ENCODE assay signal across 14 cellular contexts in the genomic region with DNA sequence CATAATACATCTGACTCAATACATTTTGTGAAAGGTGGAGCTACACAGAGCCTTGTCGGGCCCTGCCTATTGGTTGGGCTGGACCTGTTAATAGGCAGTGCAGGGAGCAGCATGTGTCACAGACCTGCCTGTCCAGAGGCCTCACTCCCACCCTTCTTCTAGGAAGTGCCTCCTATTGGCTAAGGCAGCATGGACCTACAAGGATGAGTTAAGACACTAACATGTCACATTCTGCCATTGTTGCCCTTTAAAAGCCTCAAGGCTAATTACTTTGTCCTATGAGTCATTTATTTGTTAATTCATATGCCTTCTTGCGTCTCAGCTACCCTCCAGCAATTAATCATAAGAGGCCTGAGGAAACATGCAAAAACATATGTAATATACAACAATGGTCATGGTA. TPM values are rescaled to one million over a fixed set of nuclear protein-coding genes. Genes with fewer than 3 reads are reported as not detected.
A peak's percentile ranks its signal among the peaks of the same experiment; 100 is the strongest.
DNase-seq lines count a peak whose midpoint lies in the region; ATAC-seq and TF ChIP-seq lines count a peak whose summit lies in the region.
"Had no signal": no experiment of that assay in that cellular context is flagged by ENCODE, and none has a peak within 500 bp of the region (broad histone marks: within the 10 kb centered on the region; RNA-seq: fewer than 3 reads in every experiment).

No MANE protein-coding gene starts in this region.

- H3K4me1 Mint-ChIP-seq in stimulated activated naive CD8-positive, alpha-beta T cell treated with anti-CD3 and anti-CD28 coated beads, Interleukin-15, amount 100 ng/mL, for 72 hours: peaks cover 32% of the 10 kb centered on the region
- H3K4me1 Mint-ChIP-seq in activated T-helper 2 cell treated with anti-CD3 and anti-CD28 coated beads, Interferon-gamma antibody, Interleukin-2, Interleukin-4, amounts not matched to agents 10 μg/mL and 5 μg/mL and 100 μg/mL, durations not matched to agents 14 hours and 24 hours and 36 hours (ENCODE audit: low read depth): peaks cover 51% of the 10 kb centered on the region

- no peak overlapping the region for H3K27ac Mint-ChIP-seq in stimulated activated naive CD8-positive, alpha-beta T cell treated with anti-CD3 and anti-CD28 coated beads, Interleukin-15, amount 100 ng/mL, for 72 hours
- H3K27ac Mint-ChIP-seq in activated T-helper 2 cell treated with anti-CD3 and anti-CD28 coated beads, Interferon-gamma antibody, Interleukin-2, Interleukin-4, amounts not matched to agents 10 μg/mL and 5 μg/mL and 100 μg/mL, durations not matched to agents 14 hours and 24 hours and 36 hours: no peak overlapping the region

- H3K36me3 ChIP-seq in PC-9 (ENCODE audit: low read depth) (peaks cover 78% of the 10 kb centered on the region), fibroblast of lung (ENCODE audit: control insufficient read depth, insufficient read depth, low read length) (no peaks in the 10 kb centered on the region), upper lobe of right lung (peaks cover 49% of the 10 kb centered on the region)

- no peak overlapping the region for H3K9ac ChIP-seq in fibroblast of lung (ENCODE audit: insufficient read depth, low read length)
- H3K9ac ChIP-seq: BLaER1 treated with 17β-estradiol and CSF1 and Interleukin-3, amounts not matched to agents 10 nM and 100 nM had no signal

- TF ChIP-seq CTCF in PC-9 (conservative IDR thresholded peaks at IDR 0.05): no peak
- no peak for TF ChIP-seq CTCF in fibroblast of lung (conservative IDR thresholded peaks at IDR 0.05 in 1 of 2, IDR thresholded peaks at IDR 0.05 in 1 of 2; ENCODE audit: low read depth in 1 of 2, low read length in 2 of 2)
- TF ChIP-seq CTCF in upper lobe of right lung (IDR thresholded peaks at IDR 0.05): no peak

- H3K4me3 ChIP-seq in PC-9 (no peak overlapping the region), fibroblast of lung (replicated peaks in 1 of 4; ENCODE audit: control extremely low read depth in 1 of 4, insufficient read depth in 1 of 4, low read depth in 3 of 4, low read length in 4 of 4) (no peak overlapping the region), upper lobe of right lung (no peak overlapping the region)
- H3K4me3 ChIP-seq: BLaER1 treated with 17β-estradiol and CSF1 and Interleukin-3, amounts not matched to agents 10 nM and 100 nM had no signal

- peak; percentile 48 for ATAC-seq in stimulated activated naive CD8-positive, alpha-beta T cell treated with anti-CD3 and anti-CD28 coated beads, Interleukin-15, Interleukin-2, amounts not matched to agents 100 U/mL and 50 U/mL, for 24 hours
- no peak for ATAC-seq in stimulated activated naive CD8-positive, alpha-beta T cell treated with anti-CD3 and anti-CD28 coated beads, Interleukin-15, amount 100 ng/mL, for 72 hours
- peak; percentile 44 for ATAC-seq in upper lobe of right lung
- no peak for ATAC-seq in GM21360 (IDR thresholded peaks at IDR 0.05; ENCODE audit: unreplicated experiment)

- H3K79me2 ChIP-seq in PC-9 (ENCODE audit: low read depth) (peaks cover 39% of the 10 kb centered on the region), fibroblast of lung (ENCODE audit: control insufficient read depth, insufficient read depth, low read length) (no peaks in the 10 kb centered on the region)

- H3K4me2 ChIP-seq in PC-9 (peak overlapping the region; percentile 50), fibroblast of lung (ENCODE audit: extremely low read depth, insufficient read depth, low read length) (no peak overlapping the region)

- intact Hi-C loops in PC-9 (cut with micrococcal nuclease; ENCODE audit: unreplicated experiment): loop anchor here (2.0 kb wide), 1 partner anchor 19 kb away; no protein-coding TSS in a partner anchor
- intact Hi-C loops in upper lobe of right lung (cut with DNase I): no loop called here
- intact Hi-C loops in activated T-helper 2 cell treated with anti-CD3 and anti-CD28 coated beads, Interferon-gamma antibody, Interleukin-2, Interleukin-4, amounts not matched to agents 10 μg/mL and 5 μg/mL and 100 μg/mL, durations not matched to agents 14 hours and 24 hours and 36 hours (cut with micrococcal nuclease): no loop called here

- peaks cover 67% of the 10 kb centered on the region for H3F3A ChIP-seq in PC-9 (ENCODE audit: insufficient read depth, low read depth)

- H3K9me2 ChIP-seq in PC-9 (ENCODE audit: insufficient read depth): no peaks in the 10 kb centered on the region

- CTCF ChIA-PET in PC-9 (lab: Charles Lee): no interaction called here

- peaks cover 77% of the 10 kb centered on the region for H3K36me3 Mint-ChIP-seq in activated T-helper 2 cell treated with anti-CD3 and anti-CD28 coated beads, Interferon-gamma antibody, Interleukin-2, Interleukin-4, amounts not matched to agents 10 μg/mL and 5 μg/mL and 100 μg/mL, durations not matched to agents 14 hours and 24 hours and 36 hours (ENCODE audit: low read depth)

- DNase-seq in stimulated activated naive CD8-positive, alpha-beta T cell treated with anti-CD3 and anti-CD28 coated beads, Interleukin-15, Interleukin-2, amounts not matched to agents 100 U/mL and 50 U/mL, for 24 hours: no peak
- DNase-seq in stimulated activated naive CD8-positive, alpha-beta T cell treated with anti-CD3 and anti-CD28 coated beads, Interleukin-15, amount 100 ng/mL, for 72 hours: no peak
- peak; percentile 41 to 93 for DNase-seq in PC-9
- DNase-seq in fibroblast of lung (ENCODE audit: low read depth in 2 of 2): peak; percentile 56 to 75
- DNase-seq in upper lobe of right lung: no peak
- no peak for DNase-seq in 8988T
- no peak for DNase-seq in activated T-helper 2 cell treated with anti-CD3 and anti-CD28 coated beads, Interferon-gamma antibody, Interleukin-2, Interleukin-4, amounts not matched to agents 10 μg/mL and 5 μg/mL and 100 μg/mL, durations not matched to agents 14 hours and 24 hours and 36 hours (ENCODE audit: low spot score)
- DNase-seq: activated T-cell treated with anti-CD3 and anti-CD28 coated beads, Interleukin-2, amount 50 U/mL, for 72 hours; brain microvascular endothelial cell; NCI-H2029 treated with DMSO at 0.1 percent for 48 hours; Right ventricle myocardium superior; WERI-Rb-1 had no signal

- no peak overlapping the region for H3K4me3 Mint-ChIP-seq in stimulated activated naive CD8-positive, alpha-beta T cell treated with anti-CD3 and anti-CD28 coated beads, Interleukin-15, amount 100 ng/mL, for 72 hours
- H3K4me3 Mint-ChIP-seq in activated T-helper 2 cell treated with anti-CD3 and anti-CD28 coated beads, Interferon-gamma antibody, Interleukin-2, Interleukin-4, amounts not matched to agents 10 μg/mL and 5 μg/mL and 100 μg/mL, durations not matched to agents 14 hours and 24 hours and 36 hours (ENCODE audit: low read depth): no peak overlapping the region
- H3K4me3 Mint-ChIP-seq: activated T-cell treated with anti-CD3 and anti-CD28 coated beads, Interleukin-2, amount 50 U/mL, for 72 hours had no signal

- no peaks in the 10 kb centered on the region for H3K9me3 Mint-ChIP-seq in stimulated activated naive CD8-positive, alpha-beta T cell treated with anti-CD3 and anti-CD28 coated beads, Interleukin-15, amount 100 ng/mL, for 72 hours
- H3K9me3 Mint-ChIP-seq in activated T-helper 2 cell treated with anti-CD3 and anti-CD28 coated beads, Interferon-gamma antibody, Interleukin-2, Interleukin-4, amounts not matched to agents 10 μg/mL and 5 μg/mL and 100 μg/mL, durations not matched to agents 14 hours and 24 hours and 36 hours: no peaks in the 10 kb centered on the region

- H3K4me1 ChIP-seq in PC-9 (replicated peaks; ENCODE audit: insufficient read depth): peaks cover 55% of the 10 kb centered on the region
- H3K4me1 ChIP-seq in fibroblast of lung (ENCODE audit: control insufficient read depth, extremely low read depth, insufficient read depth, low read length): peaks cover 3% of the 10 kb centered on the region
- no peaks in the 10 kb centered on the region for H3K4me1 ChIP-seq in upper lobe of right lung

- POLR2A ChIA-PET in PC-9 (lab: Charles Lee; ENCODE audit: unreplicated experiment): no interaction called here

- peak overlapping the region; percentile 85 for H3K27ac ChIP-seq in PC-9
- H3K27ac ChIP-seq in fibroblast of lung (ENCODE audit: insufficient read depth, low read length): no peak overlapping the region
- H3K27ac ChIP-seq in upper lobe of right lung: no peak overlapping the region
- H3K27ac ChIP-seq: brain microvascular endothelial cell, WERI-Rb-1 had no signal

- no TSS peak for BruUV-seq in PC-9 (replicated peaks; lab: Mats Ljungman, UMichigan)

- H3K9me3 ChIP-seq in PC-9 (ENCODE audit: insufficient read depth, low read depth): no peaks in the 10 kb centered on the region
- no peaks in the 10 kb centered on the region for H3K9me3 ChIP-seq in fibroblast of lung (ENCODE audit: control insufficient read depth, insufficient read depth, low read depth, low read length)
- no peaks in the 10 kb centered on the region for H3K9me3 ChIP-seq in upper lobe of right lung

- H4K20me1 ChIP-seq in PC-9 (ENCODE audit: insufficient read depth) (no peaks in the 10 kb centered on the region), fibroblast of lung (ENCODE audit: control insufficient read depth, extremely low read depth, insufficient read depth, low read length) (no peaks in the 10 kb centered on the region)

- H2AFZ ChIP-seq in PC-9 (no peak overlapping the region), fibroblast of lung (ENCODE audit: low read length) (no peak overlapping the region)

- H3K27me3 ChIP-seq in PC-9 (ENCODE audit: insufficient read depth, low read depth) (no peaks in the 10 kb centered on the region), fibroblast of lung (ENCODE audit: control insufficient read depth, insufficient read depth, low read length) (no peaks in the 10 kb centered on the region), upper lobe of right lung (no peaks in the 10 kb centered on the region)
- H3K27me3 ChIP-seq: BLaER1 treated with 17β-estradiol and CSF1 and Interleukin-3, amounts not matched to agents 10 nM and 100 nM; brain microvascular endothelial cell had no signal

- H3K27me3 Mint-ChIP-seq in stimulated activated naive CD8-positive, alpha-beta T cell treated with anti-CD3 and anti-CD28 coated beads, Interleukin-15, amount 100 ng/mL, for 72 hours: no peaks in the 10 kb centered on the region
- H3K27me3 Mint-ChIP-seq in activated T-helper 2 cell treated with anti-CD3 and anti-CD28 coated beads, Interferon-gamma antibody, Interleukin-2, Interleukin-4, amounts not matched to agents 10 μg/mL and 5 μg/mL and 100 μg/mL, durations not matched to agents 14 hours and 24 hours and 36 hours (ENCODE audit: low read depth): no peaks in the 10 kb centered on the region

RNA-seq across cellular contexts. Expression of gene CD58, which starts 33.4 kb away (rescaled TPM):
- total RNA-seq in PC-9 (2021): 15.9 and 23.6 TPM in 2 replicates
- total RNA-seq in fibroblast of lung: 5.6 and 8.4 TPM in 2 replicates
- 10.0 and 16.3 TPM in 2 replicates for polyA plus RNA-seq in fibroblast of lung
- polyA plus RNA-seq in fibroblast of lung (2012): 6.2 and 8.6 TPM in 2 replicates
- polyA minus RNA-seq in fibroblast of lung (ENCODE audit: low replicate concordance): 0.41 TPM in 1 of 2 replicates, not detected in the other
- 33.2 TPM for total RNA-seq in upper lobe of right lung
- 40.6 and 40.9 TPM in 2 replicates for total RNA-seq in activated T-helper 2 cell treated with anti-CD3 and anti-CD28 coated beads, Interferon-gamma antibody, Interleukin-2, Interleukin-4, amounts not matched to agents 10 μg/mL and 5 μg/mL and 100 μg/mL, durations not matched to agents 14 hours and 24 hours and 36 hours

Comparison
In these comparisons a context has a peak if more than half of its experiments do, and no peak if none do; other contexts are left out.
1. ATAC-seq: peak in stimulated activated naive CD8-positive, alpha-beta T cell treated with anti-CD3 and anti-CD28 coated beads, Interleukin-15, Interleukin-2, amounts not matched to agents 100 U/mL and 50 U/mL, for 24 hours (single experiment) and upper lobe of right lung (single experiment); none in stimulated activated naive CD8-positive, alpha-beta T cell treated with anti-CD3 and anti-CD28 coated beads, Interleukin-15, amount 100 ng/mL, for 72 hours (single experiment) and GM21360 (single experiment).
2. DNase-seq: peak in PC-9 (2 of 2) and fibroblast of lung (2 of 2); none in stimulated activated naive CD8-positive, alpha-beta T cell treated with anti-CD3 and anti-CD28 coated beads, Interleukin-15, Interleukin-2, amounts not matched to agents 100 U/mL and 50 U/mL, for 24 hours (single experiment), stimulated activated naive CD8-positive, alpha-beta T cell treated with anti-CD3 and anti-CD28 coated beads, Interleukin-15, amount 100 ng/mL, for 72 hours (0 of 2), upper lobe of right lung (single experiment), 8988T (single experiment) and activated T-helper 2 cell treated with anti-CD3 and anti-CD28 coated beads, Interferon-gamma antibody, Interleukin-2, Interleukin-4, amounts not matched to agents 10 μg/mL and 5 μg/mL and 100 μg/mL, durations not matched to agents 14 hours and 24 hours and 36 hours (single experiment).